ENCODE assay signal across 31 cellular contexts in genomic region chr10:131115801-131116200, GRCh38.
"Had no signal": no experiment of that assay in that cellular context is flagged by ENCODE, and none has a peak within 500 bp of the region (broad histone marks: within the 10 kb centered on the region; RNA-seq: fewer than 3 reads in every experiment).

No MANE protein-coding gene starts in this region.

- H3K27me3 Mint-ChIP-seq: activated B cell treated with CpG ODN at 0.5 μM for 24 hours; activated CD8-positive, alpha-beta T cell treated with anti-CD3 and anti-CD28 coated beads for 36 hours; activated naive CD8-positive, alpha-beta T cell; activated T-helper 17 cell treated with anti-CD3 and anti-CD28 coated beads, Interleukin-2, amount 50 U/mL, for 72 hours; central memory CD8-positive, alpha-beta T cell had no signal

- H3K4me3 ChIP-seq: coronary artery, gastrocnemius medialis, heart left ventricle had no signal

- H3K27ac Mint-ChIP-seq: activated B cell treated with CpG ODN at 0.5 μM for 24 hours; activated CD8-positive, alpha-beta T cell treated with anti-CD3 and anti-CD28 coated beads for 36 hours; activated naive CD8-positive, alpha-beta T cell; activated T-helper 17 cell treated with anti-CD3 and anti-CD28 coated beads, Interleukin-2, amount 50 U/mL, for 72 hours; T-helper 17 cell had no signal

- H3K4me3 Mint-ChIP-seq: activated B cell treated with CpG ODN at 0.5 μM for 24 hours; activated CD8-positive, alpha-beta T cell treated with anti-CD3 and anti-CD28 coated beads for 36 hours; activated naive CD8-positive, alpha-beta T cell; activated T-cell treated with anti-CD3 and anti-CD28 coated beads, Interleukin-2, amount 50 U/mL, for 4 hours; activated T-helper 17 cell treated with anti-CD3 and anti-CD28 coated beads, Interleukin-2, amount 50 U/mL, for 72 hours; central memory CD8-positive, alpha-beta T cell; T-helper 17 cell had no signal

- H3K4me1 Mint-ChIP-seq: activated B cell treated with CpG ODN at 0.5 μM for 24 hours; activated T-helper 17 cell treated with anti-CD3 and anti-CD28 coated beads, Interleukin-2, amount 50 U/mL, for 72 hours; central memory CD8-positive, alpha-beta T cell; T-helper 17 cell had no signal

- H3K36me3 Mint-ChIP-seq: activated naive CD8-positive, alpha-beta T cell had no signal

- DNase-seq: activated B cell treated with CpG ODN at 0.5 μM for 24 hours; activated CD4-positive, alpha-beta T cell treated with anti-CD3 and anti-CD28 coated beads for 48 hours; activated CD4-positive, alpha-beta T cell treated with anti-CD3 and anti-CD28 coated beads, Interleukin-2, amount 50 U/mL, for 1 hour; activated CD4-positive, alpha-beta T cell treated with anti-CD3 and anti-CD28 coated beads, Interleukin-2, amount 50 U/mL, for 48 hours; activated CD8-positive, alpha-beta memory T cell treated with anti-CD3 and anti-CD28 coated beads for 24 hours; activated CD8-positive, alpha-beta T cell treated with anti-CD3 and anti-CD28 coated beads for 36 hours; activated effector memory CD4-positive, alpha-beta T cell treated with Interleukin-2 at 50 U/mL for 16 hours; activated gamma-delta T cell treated with Interleukin-2 at 50 U/mL for 16 hours; activated naive CD4-positive, alpha-beta T cell treated with anti-CD3 and anti-CD28 coated beads, Interleukin-2, amount 50 U/mL, for 16 hours; activated naive CD4-positive, alpha-beta T cell treated with Interleukin-2 at 50 U/mL for 16 hours; activated T-cell treated with anti-CD3 and anti-CD28 coated beads, Interleukin-2, amount 50 U/mL, for 4 hours; amniotic stem cell; anterior cingulate cortex; brain microvascular endothelial cell; dermis blood vessel endothelial cell; effector CD8-positive, alpha-beta T cell; foreskin keratinocyte; gastrocnemius medialis; glutamatergic neuron; heart left ventricle; T-helper 1 cell; T-helper 17 cell had no signal

- H3K27me3 ChIP-seq: brain microvascular endothelial cell, foreskin keratinocyte had no signal

- FAIRE-seq: astrocyte, bronchial epithelial cell, endometrium, endothelial cell of umbilical vein had no signal

- H3K36me3 ChIP-seq: brain microvascular endothelial cell, gastrocnemius medialis, heart left ventricle had no signal

- H3K4me1 ChIP-seq: foreskin keratinocyte, gastrocnemius medialis, heart left ventricle had no signal

- H3K9me3 ChIP-seq: gastrocnemius medialis, heart left ventricle had no signal

- H3K27ac ChIP-seq: brain microvascular endothelial cell, coronary artery, epithelial cell of prostate, foreskin keratinocyte, gastrocnemius medialis, heart left ventricle had no signal

- H3K9me3 Mint-ChIP-seq: activated B cell treated with CpG ODN at 0.5 μM for 24 hours; activated CD8-positive, alpha-beta T cell treated with anti-CD3 and anti-CD28 coated beads for 36 hours; activated T-cell treated with anti-CD3 and anti-CD28 coated beads, Interleukin-2, amount 50 U/mL, for 4 hours; activated T-helper 17 cell treated with anti-CD3 and anti-CD28 coated beads, Interleukin-2, amount 50 U/mL, for 72 hours; central memory CD8-positive, alpha-beta T cell had no signal
